ENCODE assay signal across 8 cellular contexts in the genomic region with DNA sequence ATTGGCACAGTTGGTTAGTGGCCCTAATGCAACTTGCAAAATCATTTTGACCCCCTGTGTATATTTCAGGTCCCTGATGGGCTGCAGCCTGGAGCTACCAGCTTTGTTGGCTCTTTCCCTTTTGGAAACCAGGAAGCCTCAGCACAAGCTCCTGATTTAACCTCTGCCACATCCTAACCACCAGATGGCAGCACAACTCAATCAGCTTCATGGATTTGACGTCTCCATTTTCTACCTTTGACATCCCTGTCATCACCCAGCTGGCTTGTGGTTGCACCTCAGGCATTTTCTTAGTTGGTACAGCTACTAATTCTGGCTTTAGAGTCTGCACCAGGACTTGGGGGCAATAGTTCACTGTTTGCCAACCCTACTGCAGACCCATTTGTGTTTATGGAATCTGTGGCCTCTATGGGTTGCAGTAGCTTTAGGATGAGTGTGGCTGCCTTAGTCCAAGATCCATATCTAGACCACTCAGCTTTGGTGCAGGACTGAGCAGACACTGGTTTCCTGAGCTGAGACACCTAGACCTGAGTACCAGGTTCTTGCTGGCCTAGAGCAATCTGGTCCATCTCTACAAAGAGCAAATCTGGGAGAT.
DNase-seq lines count a peak whose midpoint lies in the region; ATAC-seq, FAIRE-seq and TF ChIP-seq lines count a peak whose summit lies in the region.

No MANE protein-coding gene starts in this region.

- no peak for FAIRE-seq in H54 (lab: Jason Lieb, UNC)

- TF ChIP-seq CTCF in testis (IDR thresholded peaks at IDR 0.05), result peak; percentile 9 to 43 (median 26)
- TF ChIP-seq CTCF in uterus (IDR thresholded peaks at IDR 0.05), result no peak

- no peaks in the 10 kb centered on the region for H3K36me3 ChIP-seq in MG63
- no peaks in the 10 kb centered on the region for H3K36me3 ChIP-seq in testis (ENCODE audit: low read depth, missing control alignments)
- no peaks in the 10 kb centered on the region for H3K36me3 ChIP-seq in uterus

- H3K9me3 ChIP-seq in MG63 (no peaks in the 10 kb centered on the region), testis (no peaks in the 10 kb centered on the region), uterus (no peaks in the 10 kb centered on the region)

- WGBS in testis, 2 donors, result 9 to 13% methylated on average over 1 of the region's 1 CpG

- peak; percentile 8 for ATAC-seq in activated naive CD8-positive, alpha-beta T cell treated with anti-CD3 and anti-CD28 coated beads, Interleukin-2, amount 50 U/mL, for 24 hours

- DNase-seq in 8988T (peak; percentile 40), GDM1 (lab: John Stamatoyannopoulos, UW) (peak; percentile 7), H54 (ENCODE audit: insufficient read length, low spot score) (peak; percentile 52), MG63 (peak; percentile 9), iPS-NIHi11 (ENCODE audit: low spot score) (peak; percentile 76), testis (peak; percentile 55), uterus (no peak)
- DNase-seq in activated naive CD8-positive, alpha-beta T cell treated with anti-CD3 and anti-CD28 coated beads, Interleukin-2, amount 50 U/mL, for 24 hours, result peak; percentile 14

- H3K27me3 Mint-ChIP-seq in activated naive CD8-positive, alpha-beta T cell treated with anti-CD3 and anti-CD28 coated beads, Interleukin-2, amount 50 U/mL, for 24 hours, result peaks cover 3% of the 10 kb centered on the region

- H3K4me1 ChIP-seq in testis (no peaks in the 10 kb centered on the region), uterus (no peaks in the 10 kb centered on the region)

- H3K36me3 Mint-ChIP-seq in activated naive CD8-positive, alpha-beta T cell treated with anti-CD3 and anti-CD28 coated beads, Interleukin-2, amount 50 U/mL, for 24 hours (ENCODE audit: low read depth), result no peaks in the 10 kb centered on the region

- H3K4me1 Mint-ChIP-seq in activated naive CD8-positive, alpha-beta T cell treated with anti-CD3 and anti-CD28 coated beads, Interleukin-2, amount 50 U/mL, for 24 hours, result peaks cover 2% of the 10 kb centered on the region

- no peaks in the 10 kb centered on the region for H3K27me3 ChIP-seq in MG63
- H3K27me3 ChIP-seq in testis, result no peaks in the 10 kb centered on the region
- no peaks in the 10 kb centered on the region for H3K27me3 ChIP-seq in uterus

- no peak overlapping the region for H3K4me3 Mint-ChIP-seq in activated naive CD8-positive, alpha-beta T cell treated with anti-CD3 and anti-CD28 coated beads, Interleukin-2, amount 50 U/mL, for 24 hours

- TF ChIP-seq POLR2A in H54 (IDR thresholded peaks at IDR 0.05; ENCODE audit: low read depth, low read length), result no peak
- TF ChIP-seq POLR2A in testis (IDR thresholded peaks at IDR 0.05), result no peak
- no peak for TF ChIP-seq POLR2A in uterus (IDR thresholded peaks at IDR 0.05)

- intact Hi-C loops in testis (cut with DNase I; ENCODE audit: low total_unique reads) (no loop called here), uterus (cut with DNase I; ENCODE audit: low total_unique reads) (no loop called here)

- H3K27ac Mint-ChIP-seq in activated naive CD8-positive, alpha-beta T cell treated with anti-CD3 and anti-CD28 coated beads, Interleukin-2, amount 50 U/mL, for 24 hours, result no peak overlapping the region

- H3K27ac ChIP-seq in testis (no peak overlapping the region), uterus (no peak overlapping the region)

- no peaks in the 10 kb centered on the region for H3K9me3 Mint-ChIP-seq in activated naive CD8-positive, alpha-beta T cell treated with anti-CD3 and anti-CD28 coated beads, Interleukin-2, amount 50 U/mL, for 24 hours

- H3K4me3 ChIP-seq in MG63 (no peak overlapping the region), testis (no peak overlapping the region), uterus (no peak overlapping the region)

Comparison
In these comparisons a context has a peak if more than half of its experiments do, and no peak if none do; other contexts are left out.
1. DNase-seq: peak in 8988T (single experiment), GDM1 (single experiment), H54 (single experiment), MG63 (single experiment), activated naive CD8-positive, alpha-beta T cell treated with anti-CD3 and anti-CD28 coated beads, Interleukin-2, amount 50 U/mL, for 24 hours (single experiment), iPS-NIHi11 (single experiment) and testis (single experiment); none in uterus (0 of 2).
2. CTCF ChIP-seq: peak in testis (3 of 3); none in uterus (0 of 4).